ENCODE assay signal across 8 cellular contexts in the genomic region with DNA sequence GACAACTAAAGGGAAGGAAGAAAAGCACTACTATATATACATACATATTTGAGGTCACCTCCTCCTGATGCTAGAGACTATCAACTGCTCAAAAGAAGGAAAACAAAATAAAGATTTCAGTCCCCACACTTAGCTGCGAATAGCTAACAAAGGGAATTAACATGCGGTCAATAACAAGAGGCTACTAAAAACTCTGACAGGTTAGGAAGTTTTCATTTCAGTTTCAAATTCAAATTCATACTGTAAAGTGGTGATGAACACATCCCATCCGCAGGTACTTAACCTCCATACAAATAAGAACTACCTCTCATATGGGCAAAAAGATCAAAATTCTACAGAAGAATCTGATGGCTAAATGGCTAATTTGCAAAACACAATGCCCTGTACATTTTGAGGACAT. TPM values are rescaled to one million over a fixed set of nuclear protein-coding genes. Genes with fewer than 3 reads are reported as not detected.
A peak's percentile ranks its signal among the peaks of the same experiment; 100 is the strongest.
DNase-seq lines count a peak whose midpoint lies in the region; ATAC-seq and TF ChIP-seq lines count a peak whose summit lies in the region.

No MANE protein-coding gene starts in this region.

- H3K27ac Mint-ChIP-seq in endodermal cell: peak overlapping the region; percentile 71

- peaks cover 32% of the 10 kb centered on the region for H3K79me2 ChIP-seq in parathyroid adenoma

- H3K27me3 ChIP-seq in Panc1 (ENCODE audit: control insufficient read depth, insufficient read depth, low read length): no peaks in the 10 kb centered on the region
- no peaks in the 10 kb centered on the region for H3K27me3 ChIP-seq in endodermal cell (ENCODE audit: control insufficient read depth, insufficient read depth, low read length, poor library complexity, severe bottlenecking)
- no peaks in the 10 kb centered on the region for H3K27me3 ChIP-seq in parathyroid adenoma (ENCODE audit: control insufficient read depth, insufficient read depth, low read length)

- 16 to 33% methylated on average over 2 to 3 of the region's 3 CpGs for WGBS in endodermal cell (ENCODE audit: insufficient coverage in 1 of 2, insufficient read length in 1 of 2), 2 experiments

- peak overlapping the region; percentile 99 for H3K4me3 Mint-ChIP-seq in endodermal cell

- no TSS peak for BruUV-seq in Panc1 (replicated peaks; lab: Mats Ljungman, UMichigan)

- peak overlapping the region; percentile 95 for H3K27ac ChIP-seq in Panc1 (ENCODE audit: low read length)
- H3K27ac ChIP-seq in endodermal cell (ENCODE audit: low read depth, low read length): no peak overlapping the region
- H3K27ac ChIP-seq in parathyroid adenoma: peak overlapping the region; percentile 86

- CTCF ChIA-PET in Panc1 (lab: Charles Lee): interaction anchor here (1.8 kb wide), 1 partner anchor 14 kb away, joined by 5 read pairs; no protein-coding TSS in a partner anchor

- H3K4me2 ChIP-seq in parathyroid adenoma (ENCODE audit: low read length): peak overlapping the region; percentile 77

- H3K9me3 ChIP-seq in Panc1 (ENCODE audit: control insufficient read depth, insufficient read depth, low read depth, low read length) (no peaks in the 10 kb centered on the region), endodermal cell (ENCODE audit: control insufficient read depth, low read length) (no peaks in the 10 kb centered on the region), parathyroid adenoma (ENCODE audit: control insufficient read depth, low read length) (no peaks in the 10 kb centered on the region)

- TF ChIP-seq CTCF in GM12865 (IDR thresholded peaks at IDR 0.05; ENCODE audit: insufficient read depth, low read depth, low read length, missing control alignments) (no peak), Panc1 (IDR thresholded peaks at IDR 0.05) (no peak), endodermal cell (conservative IDR thresholded peaks at IDR 0.05) (no peak), parathyroid adenoma (IDR thresholded peaks at IDR 0.05) (no peak)

- intact Hi-C loops in Panc1 (cut with micrococcal nuclease; ENCODE audit: unreplicated experiment): no loop called here
- intact Hi-C loops in sciatic nerve (cut with DNase I): no loop called here

- H3K9ac ChIP-seq in endodermal cell (ENCODE audit: extremely low read depth, low read length, poor library complexity, severe bottlenecking) (peak overlapping the region; percentile 87), parathyroid adenoma (no peak overlapping the region)

- H3K4me1 ChIP-seq in Panc1 (ENCODE audit: control insufficient read depth, insufficient read depth, low read length): peaks cover 47% of the 10 kb centered on the region
- H3K4me1 ChIP-seq in endodermal cell (ENCODE audit: control insufficient read depth, insufficient read depth, low read length): peaks cover 3% of the 10 kb centered on the region
- peaks cover 13% of the 10 kb centered on the region for H3K4me1 ChIP-seq in parathyroid adenoma

- peaks cover 26% of the 10 kb centered on the region for H3K4me1 Mint-ChIP-seq in endodermal cell

- H3K4me3 ChIP-seq in GM12865 (ENCODE audit: low read depth, low read length): peak overlapping the region; percentile 72
- H3K4me3 ChIP-seq in Panc1 (ENCODE audit: low read depth in 2 of 2, low read length in 2 of 2): peak overlapping the region; percentile 65 to 98
- H3K4me3 ChIP-seq in endodermal cell (ENCODE audit: low read length): peak overlapping the region; percentile 96
- peak overlapping the region; percentile 82 for H3K4me3 ChIP-seq in parathyroid adenoma (ENCODE audit: low read depth, low read length)

- no peak for ATAC-seq in Panc1
- no peak for ATAC-seq in sciatic nerve

- no peaks in the 10 kb centered on the region; the same call in none of the 2 replicates for H3K36me3 ChIP-seq in Panc1 (ENCODE audit: control insufficient read depth, insufficient read depth, low read length)
- peaks cover 20% of the 10 kb centered on the region for H3K36me3 ChIP-seq in endodermal cell (ENCODE audit: control insufficient read depth, insufficient read depth, low read length)
- H3K36me3 ChIP-seq in parathyroid adenoma (ENCODE audit: control insufficient read depth, insufficient read depth, low read length): no peaks in the 10 kb centered on the region

- POLR2A ChIA-PET in Panc1 (lab: Charles Lee): interaction anchor here (0.6 kb wide), 1 partner anchor 47 kb away, joined by 6 read pairs; no protein-coding TSS in a partner anchor

- peaks cover 21% of the 10 kb centered on the region for H3K36me3 Mint-ChIP-seq in endodermal cell (ENCODE audit: low read depth)

- DNase-seq in GM12865 (ENCODE audit: low read depth): peak; percentile 62
- DNase-seq in Panc1 (ENCODE audit: low read depth, low spot score): no peak
- no peak for DNase-seq in endodermal cell
- no peak for DNase-seq in DMS79 treated with DMSO at 0.1 percent for 48 hours (lab: John Stamatoyannopoulos, UW)
- no peak for DNase-seq in GM19238 (ENCODE audit: insufficient read length, low spot score)
- no peak for DNase-seq in kidney glomerular epithelial cell (lab: John Stamatoyannopoulos, UW)
- DNase-seq in sciatic nerve (ENCODE audit: low spot score): no peak

- H2AFZ ChIP-seq in parathyroid adenoma: no peak overlapping the region

- no peaks in the 10 kb centered on the region for H3K27me3 Mint-ChIP-seq in endodermal cell (ENCODE audit: insufficient read depth)

- in situ Hi-C loops in Panc1 (cut with HindIII; ENCODE audit: low pct_unique_long_range_greater_than_20kb, low sequenced_read_pairs): no loop called here

- no peaks in the 10 kb centered on the region for H3K9me3 Mint-ChIP-seq in endodermal cell

RNA-seq across cellular contexts. Expression of gene NAP1L4, which starts 2.6 kb away (rescaled TPM):
- total RNA-seq in Panc1 (2021; ENCODE audit: unreplicated experiment) (274 TPM), endodermal cell (100 to 1,000 TPM; 198 to 206 TPM), sciatic nerve (173 TPM)
- polyA plus RNA-seq in Panc1 (2012; ENCODE audit: insufficient read length): 162 TPM
- polyA plus RNA-seq in endodermal cell (2013, experiment 1 of 2): 171 TPM
- polyA plus RNA-seq in endodermal cell (2013, experiment 2 of 2): 165 TPM
